20 cellular contexts compared by ENCODE assay signal in the genomic region with DNA sequence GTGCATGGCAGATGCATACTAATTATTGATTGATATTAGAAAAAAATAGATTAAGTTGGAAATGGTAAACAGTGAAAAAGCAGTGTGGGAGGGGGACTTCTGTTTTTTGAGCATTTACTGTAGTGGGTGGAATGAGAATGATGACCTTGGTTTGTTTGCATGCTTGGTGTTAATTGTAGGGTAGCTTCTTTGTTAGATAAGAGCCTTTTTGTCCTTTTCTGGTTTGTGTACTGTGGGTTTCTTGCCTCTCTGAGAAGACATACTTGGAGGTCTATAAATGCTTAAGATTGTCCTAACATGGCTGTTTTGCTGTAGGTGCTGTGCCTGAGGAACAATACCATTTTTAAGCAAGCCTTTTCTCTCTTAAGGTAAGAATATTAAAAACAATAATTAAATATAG.
"Had no signal": no experiment of that assay in that cellular context is flagged by ENCODE, and none has a peak within 500 bp of the region (broad histone marks: within the 10 kb centered on the region; RNA-seq: fewer than 3 reads in every experiment).

No MANE protein-coding gene starts in this region.

- H3K27ac Mint-ChIP-seq: activated B cell treated with CpG ODN at 0.5 μM for 24 hours; activated CD4-positive, alpha-beta T cell treated with anti-CD3 and anti-CD28 coated beads for 36 hours; activated naive CD4-positive, alpha-beta T cell treated with anti-CD3 and anti-CD28 coated beads, Interleukin-2, amount 10 ng/mL, durations not matched to agents 7 days and 5 days; brain; effector memory CD8-positive, alpha-beta T cell; mesothelial cell of epicardium; progenitor cell of endocrine pancreas; type B pancreatic cell had no signal

- H3K9me3 Mint-ChIP-seq: activated B cell treated with CpG ODN at 0.5 μM for 24 hours; activated naive CD4-positive, alpha-beta T cell treated with anti-CD3 and anti-CD28 coated beads, Interleukin-2, amount 10 ng/mL, durations not matched to agents 7 days and 5 days; brain; effector memory CD8-positive, alpha-beta T cell; naive thymus-derived CD8-positive, alpha-beta T cell; type B pancreatic cell had no signal

- H3K4me1 Mint-ChIP-seq: activated B cell treated with CpG ODN at 0.5 μM for 24 hours; activated naive CD4-positive, alpha-beta T cell treated with anti-CD3 and anti-CD28 coated beads, Interleukin-2, amount 10 ng/mL, durations not matched to agents 7 days and 5 days; brain; mesothelial cell of epicardium had no signal

- H3K4me3 Mint-ChIP-seq: activated B cell treated with CpG ODN at 0.5 μM for 24 hours; activated CD4-positive, alpha-beta T cell treated with anti-CD3 and anti-CD28 coated beads for 36 hours; activated naive CD4-positive, alpha-beta T cell treated with anti-CD3 and anti-CD28 coated beads, Interleukin-2, amount 10 ng/mL, durations not matched to agents 7 days and 5 days; brain; effector memory CD8-positive, alpha-beta T cell; mesothelial cell of epicardium; naive thymus-derived CD8-positive, alpha-beta T cell; type B pancreatic cell had no signal

- H3K27me3 Mint-ChIP-seq: activated B cell treated with CpG ODN at 0.5 μM for 24 hours; activated CD4-positive, alpha-beta T cell treated with anti-CD3 and anti-CD28 coated beads for 36 hours; activated naive CD4-positive, alpha-beta T cell treated with anti-CD3 and anti-CD28 coated beads, Interleukin-2, amount 10 ng/mL, durations not matched to agents 7 days and 5 days; effector memory CD8-positive, alpha-beta T cell; naive thymus-derived CD8-positive, alpha-beta T cell; progenitor cell of endocrine pancreas; type B pancreatic cell had no signal

- DNase-seq: activated B cell treated with CpG ODN at 0.5 μM for 24 hours; activated CD4-positive, alpha-beta T cell treated with anti-CD3 and anti-CD28 coated beads for 36 hours; activated CD4-positive, alpha-beta T cell treated with anti-CD3 and anti-CD28 coated beads, Interleukin-2, amount 50 U/mL, for 4 hours; activated naive CD4-positive, alpha-beta T cell treated with anti-CD3 and anti-CD28 coated beads, Interleukin-2, amount 10 ng/mL, durations not matched to agents 7 days and 5 days; activated T-cell treated with anti-CD3 and anti-CD28 coated beads, Interleukin-2, amount 50 U/mL, for 48 hours; aorta; effector memory CD8-positive, alpha-beta T cell; hippocampal formation; kidney glomerular epithelial cell; left lung; naive thymus-derived CD8-positive, alpha-beta T cell; retina; stimulated activated CD4-positive, alpha-beta T cell treated with anti-CD3 and anti-CD28 coated beads, Interleukin-4, amount 100 ng/mL, for 1 hour; stimulated activated naive CD4-positive, alpha-beta T cell; T-helper 9 cell; testis had no signal
